Comparison of ENCODE assay signal across 8 cellular contexts in the genomic region with DNA sequence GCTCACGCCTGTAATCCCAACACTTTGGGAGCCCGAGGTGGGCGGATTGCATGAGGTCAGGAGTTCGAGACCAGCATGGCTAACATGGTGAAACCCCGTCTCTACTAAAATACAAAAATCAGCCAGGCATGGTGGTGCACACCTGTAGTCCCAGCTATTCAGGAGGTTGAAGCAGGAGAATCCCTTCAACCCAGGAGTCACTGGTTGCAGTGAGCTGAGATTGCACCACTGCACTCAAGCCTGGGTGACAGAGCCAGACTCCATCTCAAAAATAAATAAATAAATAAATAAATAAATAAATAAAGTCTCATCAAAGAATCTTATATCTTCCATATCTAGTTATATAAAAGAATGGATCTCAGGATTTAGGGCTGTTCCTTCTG. TPM values are rescaled to one million over a fixed set of nuclear protein-coding genes. Genes with fewer than 3 reads are reported as not detected.
DNase-seq lines count a peak whose midpoint lies in the region; ATAC-seq and TF ChIP-seq lines count a peak whose summit lies in the region.
"Not testable (repeated sequence)": the region's sequence is repeated elsewhere in the genome, so short reads cannot be mapped to it uniquely, and the experiment has no call there.

No MANE protein-coding gene starts in this region.

- not testable (repeated sequence) for H3K9me3 ChIP-seq in CD4-positive, CD25-positive, alpha-beta regulatory T cell (ENCODE audit: control insufficient read depth in 2 of 2, low read length in 2 of 2); ascending aorta; lower lobe of right lung; prostate gland; thoracic aorta

- ATAC-seq in CD4-positive, CD25-positive, alpha-beta regulatory T cell (ENCODE audit: low read depth in 2 of 2); lower lobe of right lung; thoracic aorta (ENCODE audit: insufficient number of reproducible peaks, low FRiP score, low read depth): not testable (repeated sequence)

- H3K36me3 ChIP-seq in CD4-positive, CD25-positive, alpha-beta regulatory T cell (ENCODE audit: control insufficient read depth, insufficient read depth, low read length); ascending aorta; lower lobe of right lung; prostate gland; thoracic aorta: not testable (repeated sequence)

- DNase-seq in CD4-positive, CD25-positive, alpha-beta regulatory T cell; NB4 (ENCODE audit: low read depth); ascending aorta (ENCODE audit: low spot score in 2 of 2); epithelial cell of prostate (ENCODE audit: low read depth, low spot score); lower lobe of right lung; prostate gland (ENCODE audit: low spot score); thoracic aorta (ENCODE audit: low spot score): not testable (repeated sequence)
- DNase-seq in activated CD4-positive, alpha-beta T cell treated with anti-CD3 and anti-CD28 coated beads for 48 hours = peak; percentile 23

- WGBS in prostate gland = 42% methylated on average over 5 of the region's 5 CpGs

- peak overlapping the region; percentile 97 for H3K4me3 ChIP-seq in CD4-positive, CD25-positive, alpha-beta regulatory T cell (ENCODE audit: low read depth, low read length)
- H3K4me3 ChIP-seq in NB4 (ENCODE audit: low read depth, low read length) (peak overlapping the region; percentile 98), ascending aorta (peak overlapping the region; percentile 78 to 93), lower lobe of right lung (peak overlapping the region; percentile 79), prostate gland (peak overlapping the region; percentile 65 to 74), thoracic aorta (peak overlapping the region; percentile 94)

- TF ChIP-seq POLR2A in NB4 (IDR thresholded peaks at IDR 0.05; ENCODE audit: extremely low read depth, insufficient read length); prostate gland (IDR thresholded peaks at IDR 0.05): not testable (repeated sequence)

- H3K27ac ChIP-seq in CD4-positive, CD25-positive, alpha-beta regulatory T cell (ENCODE audit: insufficient read depth, low read length, poor library complexity, severe bottlenecking) = not testable (repeated sequence)
- peak overlapping the region; percentile 87 to 93 for H3K27ac ChIP-seq in ascending aorta
- H3K27ac ChIP-seq in epithelial cell of prostate = peak overlapping the region; percentile 88
- H3K27ac ChIP-seq in lower lobe of right lung = peak overlapping the region; percentile 90
- peak overlapping the region; percentile 89 for H3K27ac ChIP-seq in prostate gland
- peak overlapping the region; percentile 88 to 89 for H3K27ac ChIP-seq in thoracic aorta

- intact Hi-C loops in ascending aorta (cut with DNase I) = loop anchor here (5.0 kb wide), 1 partner anchor 83 kb away; the partner anchor contains the start of genes GATC and TRIAP1
- intact Hi-C loops in lower lobe of right lung (cut with DNase I); prostate gland (cut with DNase I): not testable (repeated sequence)

- H3K36me3 Mint-ChIP-seq in CD4-positive, CD25-positive, alpha-beta regulatory T cell = not testable (repeated sequence)

- H3K4me1 ChIP-seq in CD4-positive, CD25-positive, alpha-beta regulatory T cell (ENCODE audit: control insufficient read depth, insufficient read depth, low read length, poor library complexity, severe bottlenecking) = peaks cover 26% of the 10 kb centered on the region
- H3K4me1 ChIP-seq in ascending aorta; prostate gland (replicated peaks); thoracic aorta (ENCODE audit: control insufficient read depth in 1 of 2, low read depth in 2 of 2): not testable (repeated sequence)
- peaks cover 15% of the 10 kb centered on the region for H3K4me1 ChIP-seq in lower lobe of right lung

- peak overlapping the region; percentile 98 to 100 (median 100) for H3K4me3 Mint-ChIP-seq in CD4-positive, CD25-positive, alpha-beta regulatory T cell

- not testable (repeated sequence) for H3K27me3 Mint-ChIP-seq in CD4-positive, CD25-positive, alpha-beta regulatory T cell

- peak overlapping the region in 2 of 3 donors; percentile 100 for H3K27ac Mint-ChIP-seq in CD4-positive, CD25-positive, alpha-beta regulatory T cell

- peaks cover 13 to 37% (median 24%) of the 10 kb centered on the region in 4 donors for H3K4me1 Mint-ChIP-seq in CD4-positive, CD25-positive, alpha-beta regulatory T cell

- TF ChIP-seq CTCF in NB4 (IDR thresholded peaks at IDR 0.05; ENCODE audit: low read depth, low read length); ascending aorta (IDR thresholded peaks at IDR 0.05); lower lobe of right lung (IDR thresholded peaks at IDR 0.05); prostate gland (IDR thresholded peaks at IDR 0.05); thoracic aorta (IDR thresholded peaks at IDR 0.05): not testable (repeated sequence)

- not testable (repeated sequence) for H3K27me3 ChIP-seq in CD4-positive, CD25-positive, alpha-beta regulatory T cell (ENCODE audit: control insufficient read depth, insufficient read depth, low read length); ascending aorta; lower lobe of right lung (ENCODE audit: low read depth); prostate gland (replicated peaks; ENCODE audit: insufficient read depth); thoracic aorta (replicated peaks; ENCODE audit: insufficient read depth)

- not testable (repeated sequence) for H3K9me3 Mint-ChIP-seq in CD4-positive, CD25-positive, alpha-beta regulatory T cell

RNA-seq across cellular contexts. Expression of gene COQ5, which starts 1.3 kb away (rescaled TPM):
- total RNA-seq in CD4-positive, CD25-positive, alpha-beta regulatory T cell = 11.5 TPM
- polyA plus RNA-seq in CD4-positive, CD25-positive, alpha-beta regulatory T cell = 10 to 100 TPM; 40.4 to 67.4 (median 45.9) TPM
- total RNA-seq in ascending aorta (5.9 TPM), lower lobe of right lung (24.1 TPM), prostate gland (10 to 100 TPM; 18.1 to 26.7 TPM), thoracic aorta (10 to 100 TPM; 16.5 to 38.0 TPM)

RNA-seq across cellular contexts. Expression of gene RNF10, which starts 3.9 kb away (rescaled TPM):
- 434 TPM for total RNA-seq in CD4-positive, CD25-positive, alpha-beta regulatory T cell
- polyA plus RNA-seq in CD4-positive, CD25-positive, alpha-beta regulatory T cell = 100 to 1,000 TPM; 106 to 150 (median 114) TPM
- total RNA-seq in ascending aorta = 147 TPM
- 175 TPM for total RNA-seq in lower lobe of right lung
- total RNA-seq in prostate gland = 100 to 1,000 TPM in 1 of 2 donors, 10 to 100 TPM in 1; 95.3 to 251 TPM
- 100 to 1,000 TPM in 1 of 2 donors, 10 to 100 TPM in 1; 98.0 to 165 TPM for total RNA-seq in thoracic aorta

RNA-seq across cellular contexts. Expression of gene DYNLL1, which starts 34.4 kb away (rescaled TPM):
- total RNA-seq in CD4-positive, CD25-positive, alpha-beta regulatory T cell = 99.0 TPM
- polyA plus RNA-seq in CD4-positive, CD25-positive, alpha-beta regulatory T cell = 100 to 1,000 TPM; 480 to 692 (median 547) TPM
- total RNA-seq in ascending aorta (216 TPM), lower lobe of right lung (285 TPM), prostate gland (100 to 1,000 TPM; 166 to 303 TPM), thoracic aorta (100 to 1,000 TPM; 167 to 199 TPM)

RNA-seq across cellular contexts. Expression of gene POP5, which starts 50.9 kb away (rescaled TPM):
- 32.3 TPM for total RNA-seq in CD4-positive, CD25-positive, alpha-beta regulatory T cell
- polyA plus RNA-seq in CD4-positive, CD25-positive, alpha-beta regulatory T cell = 10 to 100 TPM; 71.2 to 88.4 (median 79.0) TPM
- total RNA-seq in ascending aorta (3.0 TPM), lower lobe of right lung (39.5 TPM), prostate gland (10 to 100 TPM; 39.3 to 45.2 TPM), thoracic aorta (10 to 100 TPM; 22.3 to 42.4 TPM)
